In genomic region chr2:168455692-168456525, GRCh38 we compare ENCODE assay signal across 8 cellular contexts. TPM values are rescaled to one million over a fixed set of nuclear protein-coding genes. Genes with fewer than 3 reads are reported as not detected.
A peak's percentile ranks its signal among the peaks of the same experiment; 100 is the strongest.
DNase-seq lines count a peak whose midpoint lies in the region; ATAC-seq and TF ChIP-seq lines count a peak whose summit lies in the region.

TSS of gene CERS6 (plus strand) at chr2:168456272. CDS start at chr2:168456449, 177 bp downstream.

- H3K4me3 ChIP-seq in GM06990 (replicated peaks; ENCODE audit: low read depth, low read length) (peak within 1 kb of the TSS; percentile 80), MM.1S (ENCODE audit: low read length) (peak within 1 kb of the TSS; percentile 96), adipocyte (ENCODE audit: low read length) (peak within 1 kb of the TSS; percentile 85), heart left ventricle (peak within 1 kb of the TSS; percentile 67 to 95 (median 86)), tibial nerve (peak within 1 kb of the TSS; percentile 41 to 79 (median 70))

- TF ChIP-seq POLR2A in heart left ventricle (IDR thresholded peaks at IDR 0.05) (peak; percentile 8 to 95), tibial nerve (IDR thresholded peaks at IDR 0.05) (peak; percentile 87 to 91)

- H3K27ac ChIP-seq in MM.1S (ENCODE audit: low read length), result peak within 1 kb of the TSS; percentile 64
- H3K27ac ChIP-seq in heart left ventricle, result peak within 1 kb of the TSS; percentile 80 to 97 (median 88)
- H3K27ac ChIP-seq in tibial nerve, result peak within 1 kb of the TSS; percentile 43 to 88 (median 82)

- H3K9me3 ChIP-seq in MM.1S (replicated peaks; ENCODE audit: insufficient read depth, low read length), result no peaks in the 10 kb centered on the region
- H3K9me3 ChIP-seq in adipocyte (ENCODE audit: control insufficient read depth, low read length), result no peaks in the 10 kb centered on the region
- H3K9me3 ChIP-seq in heart left ventricle, result peaks cover 0 to 7% (median 0%) of the 10 kb centered on the region in 12 donors
- H3K9me3 ChIP-seq in tibial nerve, result peaks cover 0 to 5% (median 0%) of the 10 kb centered on the region in 4 donors

- TF ChIP-seq CTCF in GM06990 (IDR thresholded peaks at IDR 0.05; ENCODE audit: insufficient read depth, low read length, poor library complexity, severe bottlenecking) (no peak), MM.1S (IDR thresholded peaks at IDR 0.05; ENCODE audit: low read length) (no peak), heart left ventricle (IDR thresholded peaks at IDR 0.05) (peak in 1 of 12 donors; percentile 10), tibial nerve (IDR thresholded peaks at IDR 0.05) (peak in 1 of 5 experiments; percentile 51)

- intact Hi-C loops in heart left ventricle (cut with DNase I), result loop anchor here in 6 of 10 donors (2.0 to 10.0 kb wide), 11 partner anchors 61 to 299 kb away; no protein-coding TSS in a partner anchor

- H3K36me3 ChIP-seq in GM06990 (ENCODE audit: control insufficient read depth, insufficient read depth, low read length) (no peaks in the 10 kb centered on the region), MM.1S (replicated peaks; ENCODE audit: insufficient read depth, low read length) (no peaks in the 10 kb centered on the region), adipocyte (ENCODE audit: control insufficient read depth, insufficient read depth, low read length, severe bottlenecking) (no peaks in the 10 kb centered on the region), heart left ventricle (no peaks in the 10 kb centered on the region), tibial nerve (no peaks in the 10 kb centered on the region)

- no peaks in the 10 kb centered on the region for H4K20me1 ChIP-seq in MM.1S (ENCODE audit: insufficient read depth, low read length)

- H2AFZ ChIP-seq in MM.1S (ENCODE audit: low read length), result peak within 1 kb of the TSS; percentile 90

- peaks cover 46% of the 10 kb centered on the region for H3K79me2 ChIP-seq in MM.1S (ENCODE audit: low read length)

- H3K9ac ChIP-seq in MM.1S (ENCODE audit: low read length) (peak within 1 kb of the TSS; percentile 86), adipocyte (ENCODE audit: low read length) (peak within 1 kb of the TSS; percentile 87)

- peak; percentile 30 to 89 for TF ChIP-seq EP300 in tibial nerve (IDR thresholded peaks at IDR 0.05)

- WGBS in heart left ventricle, 4 donors, result 0 to 2% (median 1%) methylated on average over 23 to 70 of the region's 70 CpGs
- WGBS in tibial nerve, 2 donors, result 1 to 2% methylated on average over 33 to 45 of the region's 70 CpGs

- peaks cover 23% of the 10 kb centered on the region for H3K4me1 ChIP-seq in MM.1S (ENCODE audit: low read length)
- peaks cover 12% of the 10 kb centered on the region for H3K4me1 ChIP-seq in adipocyte (ENCODE audit: control insufficient read depth, insufficient read depth, low read length)
- H3K4me1 ChIP-seq in heart left ventricle, result peaks cover 0 to 38% (median 11%) of the 10 kb centered on the region in 12 donors
- H3K4me1 ChIP-seq in tibial nerve, result peaks cover 0 to 21% (median 8%) of the 10 kb centered on the region in 4 donors

- ATAC-seq in heart left ventricle, result peak; percentile 91 to 99 (median 98)

- no peaks in the 10 kb centered on the region for H3K9me2 ChIP-seq in MM.1S (replicated peaks; ENCODE audit: insufficient read depth, low read length)

- no peaks in the 10 kb centered on the region for H3K27me3 ChIP-seq in GM06990 (replicated peaks; ENCODE audit: control insufficient read depth, insufficient read depth, low read length)
- no peaks in the 10 kb centered on the region for H3K27me3 ChIP-seq in MM.1S (replicated peaks; ENCODE audit: insufficient read depth, low read length)
- H3K27me3 ChIP-seq in adipocyte (replicated peaks; ENCODE audit: control insufficient read depth, insufficient read depth, low read length), result no peaks in the 10 kb centered on the region
- no peaks in the 10 kb centered on the region for H3K27me3 ChIP-seq in heart left ventricle
- no peaks in the 10 kb centered on the region for H3K27me3 ChIP-seq in tibial nerve

- peaks cover 16% of the 10 kb centered on the region for H3F3A ChIP-seq in MM.1S (ENCODE audit: insufficient read depth, low read length)

- H3K4me2 ChIP-seq in MM.1S (ENCODE audit: low read depth, low read length), result peak within 1 kb of the TSS; percentile 79

- DNase-seq in GM06990 (ENCODE audit: extremely low read depth, insufficient read length), result peak; percentile 87
- DNase-seq in HCEC 1CT, result peak; percentile 93
- peak; percentile 96 for DNase-seq in MM.1S
- DNase-seq in SW 1271 (lab: John Stamatoyannopoulos, UW), result peak; percentile 24 to 73
- DNase-seq in adipocyte (ENCODE audit: low read depth), result peak; percentile 99
- peak; percentile 96 to 98 (median 97) for DNase-seq in heart left ventricle
- peak; percentile 85 for DNase-seq in pons (ENCODE audit: low spot score)
- peak; percentile 90 to 93 for DNase-seq in tibial nerve (ENCODE audit: low spot score in 2 of 2)

RNA-seq across cellular contexts. Expression of gene CERS6, which starts in this region (rescaled TPM):
- total RNA-seq in heart left ventricle (10 to 100 TPM; 48.1 to 78.0 (median 67.1) TPM), tibial nerve (10 to 100 TPM; 37.7 to 38.7 (median 37.8) TPM)
- 10 to 100 TPM; 22.1 to 49.3 TPM for polyA plus RNA-seq in heart left ventricle

Comparison
In these comparisons a context has a peak if more than half of its experiments do, and no peak if none do; other contexts are left out.
1. Peak in every context shown above with its lines: DNase-seq, ATAC-seq, H3K4me3 ChIP-seq and H3K27ac ChIP-seq.
2. DNase-seq: peak in every context shown above with its lines; median percentile 99 in adipocyte; 97 in heart left ventricle; 96 in MM.1S; 93 in HCEC 1CT; 92 in tibial nerve; 87 in GM06990; 85 in pons; 48 in SW 1271.